Comparison of ENCODE assay signal across 15 cellular contexts in the genomic region with DNA sequence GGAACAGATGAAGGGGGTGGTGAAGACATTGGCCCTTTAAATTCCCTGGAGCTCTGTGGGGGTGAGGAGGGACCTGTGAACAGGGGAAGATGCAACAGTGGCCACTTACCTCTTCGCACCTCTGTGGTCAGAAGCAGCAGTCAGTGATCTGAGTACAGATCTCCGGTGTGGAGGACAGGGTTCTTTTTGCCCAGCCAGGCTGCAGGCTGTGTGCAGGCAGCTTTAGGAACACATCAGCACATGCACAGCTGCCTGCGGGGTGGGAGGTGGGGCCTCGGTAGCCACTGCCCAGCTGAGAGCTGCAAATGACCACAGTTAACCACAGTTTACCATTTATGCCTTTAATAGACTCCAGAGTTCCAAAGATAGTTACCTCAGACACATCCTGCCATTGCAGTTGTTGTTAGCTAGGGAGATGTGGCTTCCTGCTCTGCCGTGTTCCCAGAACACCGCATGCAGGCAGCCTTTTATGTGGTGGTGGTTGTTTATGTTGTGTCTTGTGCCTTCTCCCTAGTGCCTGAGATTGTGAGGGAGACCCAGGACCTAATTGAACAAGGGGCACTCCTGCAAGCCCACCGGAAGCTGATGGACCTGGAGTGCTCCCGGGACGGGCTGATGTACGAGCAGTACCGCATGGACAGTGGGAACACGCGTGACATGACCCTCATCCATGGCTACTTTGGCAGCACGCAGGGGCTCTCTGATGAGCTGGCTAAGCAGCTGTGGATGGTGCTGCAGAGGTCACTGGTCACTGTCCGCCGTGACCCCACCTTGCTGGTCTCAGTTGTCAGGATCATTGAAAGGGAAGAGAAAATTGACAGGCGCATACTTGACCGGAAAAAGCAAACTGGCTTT. TPM values are rescaled to one million over a fixed set of nuclear protein-coding genes. Genes with fewer than 3 reads are reported as not detected.
DNase-seq lines count a peak whose midpoint lies in the region; ATAC-seq and TF ChIP-seq lines count a peak whose summit lies in the region.
"Had no signal": no experiment of that assay in that cellular context is flagged by ENCODE, and none has a peak within 500 bp of the region (broad histone marks: within the 10 kb centered on the region; RNA-seq: fewer than 3 reads in every experiment).

No MANE protein-coding gene starts in this region.

- no peak overlapping the region for H3K4me3 ChIP-seq in aorta (ENCODE audit: low read length in 2 of 2)
- H3K4me3 ChIP-seq: SK-N-MC had no signal

- H3K27me3 Mint-ChIP-seq in stimulated activated naive CD8-positive, alpha-beta T cell treated with anti-CD3 and anti-CD28 coated beads, Interleukin-15, Interleukin-2, amounts not matched to agents 100 ng/mL and 50 ng/mL, for 24 hours = no peaks in the 10 kb centered on the region
- H3K27me3 Mint-ChIP-seq in activated CD8-positive, alpha-beta T cell treated with anti-CD3 and anti-CD28 coated beads, Interleukin-2, amount 10 ng/mL, durations not matched to agents 7 days and 5 days (ENCODE audit: low read depth) = no peaks in the 10 kb centered on the region

- peaks cover 19% of the 10 kb centered on the region for H3K9me3 Mint-ChIP-seq in stimulated activated naive CD8-positive, alpha-beta T cell treated with anti-CD3 and anti-CD28 coated beads, Interleukin-15, Interleukin-2, amounts not matched to agents 100 ng/mL and 50 ng/mL, for 24 hours
- H3K9me3 Mint-ChIP-seq in activated CD8-positive, alpha-beta T cell treated with anti-CD3 and anti-CD28 coated beads, Interleukin-2, amount 10 ng/mL, durations not matched to agents 7 days and 5 days (ENCODE audit: insufficient read depth) = peaks cover 21% of the 10 kb centered on the region

- peaks cover 79% of the 10 kb centered on the region for H3K36me3 Mint-ChIP-seq in stimulated activated naive CD8-positive, alpha-beta T cell treated with anti-CD3 and anti-CD28 coated beads, Interleukin-15, Interleukin-2, amounts not matched to agents 100 ng/mL and 50 ng/mL, for 24 hours (ENCODE audit: low read depth)
- peaks cover 87% of the 10 kb centered on the region for H3K36me3 Mint-ChIP-seq in activated CD8-positive, alpha-beta T cell treated with anti-CD3 and anti-CD28 coated beads, Interleukin-2, amount 10 ng/mL, durations not matched to agents 7 days and 5 days (ENCODE audit: low read depth)

- 96 to 97% methylated on average over 18 of the region's 18 CpGs for WGBS in aorta, 2 donors

- H3K27ac ChIP-seq in aorta (ENCODE audit: low read depth in 1 of 2, low read length in 2 of 2) = no peak overlapping the region
- H3K27ac ChIP-seq: C4-2B, SK-N-MC had no signal

- in situ Hi-C loops in GM13976 (cut with MboI; ENCODE audit: low sequenced_read_pairs, unreplicated experiment) = no loop called here

- H3K36me3 ChIP-seq in aorta (ENCODE audit: control insufficient read depth in 1 of 2, insufficient read depth in 2 of 2, low read length in 1 of 2) = peaks cover 0 to 12% of the 10 kb centered on the region in 2 donors

- POLR2A ChIA-PET in activated CD8-positive, alpha-beta T cell treated with anti-CD3 and anti-CD28 coated beads, Interleukin-2, amount 10 ng/mL, durations not matched to agents 7 days and 5 days (lab: Charles Lee) = interaction anchor here (1.8 kb wide), 1 partner anchor 13 kb away, joined by 4 read pairs; no protein-coding TSS in a partner anchor

- H3K4me1 Mint-ChIP-seq in stimulated activated naive CD8-positive, alpha-beta T cell treated with anti-CD3 and anti-CD28 coated beads, Interleukin-15, Interleukin-2, amounts not matched to agents 100 ng/mL and 50 ng/mL, for 24 hours (ENCODE audit: low read depth) = peaks cover 43% of the 10 kb centered on the region
- H3K4me1 Mint-ChIP-seq in activated CD8-positive, alpha-beta T cell treated with anti-CD3 and anti-CD28 coated beads, Interleukin-2, amount 10 ng/mL, durations not matched to agents 7 days and 5 days (ENCODE audit: low read depth) = peaks cover 32% of the 10 kb centered on the region

- H3K4me3 Mint-ChIP-seq in stimulated activated naive CD8-positive, alpha-beta T cell treated with anti-CD3 and anti-CD28 coated beads, Interleukin-15, Interleukin-2, amounts not matched to agents 100 ng/mL and 50 ng/mL, for 24 hours = no peak overlapping the region
- peak overlapping the region; percentile 35 for H3K4me3 Mint-ChIP-seq in activated CD8-positive, alpha-beta T cell treated with anti-CD3 and anti-CD28 coated beads, Interleukin-2, amount 10 ng/mL, durations not matched to agents 7 days and 5 days

- H3K9me3 ChIP-seq in aorta (ENCODE audit: control insufficient read depth, low read length) = no peaks in the 10 kb centered on the region

- H3K27ac Mint-ChIP-seq in stimulated activated naive CD8-positive, alpha-beta T cell treated with anti-CD3 and anti-CD28 coated beads, Interleukin-15, Interleukin-2, amounts not matched to agents 100 ng/mL and 50 ng/mL, for 24 hours = peak overlapping the region; percentile 53
- peak overlapping the region; percentile 75 for H3K27ac Mint-ChIP-seq in activated CD8-positive, alpha-beta T cell treated with anti-CD3 and anti-CD28 coated beads, Interleukin-2, amount 10 ng/mL, durations not matched to agents 7 days and 5 days

- intact Hi-C loops in aorta (cut with DNase I) = no loop called here

- H3K27me3 ChIP-seq in aorta (ENCODE audit: control insufficient read depth in 1 of 2, insufficient read depth in 2 of 2, low read length in 1 of 2) = no peaks in the 10 kb centered on the region

- ATAC-seq in stimulated activated naive CD8-positive, alpha-beta T cell treated with anti-CD3 and anti-CD28 coated beads, Interleukin-15, Interleukin-2, amounts not matched to agents 100 U/mL and 50 U/mL, for 24 hours = no peak
- peak; percentile 46 for ATAC-seq in activated CD8-positive, alpha-beta T cell treated with anti-CD3 and anti-CD28 coated beads, Interleukin-2, amount 10 ng/mL, durations not matched to agents 7 days and 5 days
- ATAC-seq in left lobe of liver (no peak), aorta (ENCODE audit: low FRiP score) (no peak), HG03175 (IDR thresholded peaks at IDR 0.05; ENCODE audit: unreplicated experiment) (no peak)

- H3K4me1 ChIP-seq in aorta (ENCODE audit: control insufficient read depth in 1 of 2, insufficient read depth in 2 of 2, low read length in 2 of 2) = no peaks in the 10 kb centered on the region

- CTCF ChIA-PET in activated CD8-positive, alpha-beta T cell treated with anti-CD3 and anti-CD28 coated beads, Interleukin-2, amount 10 ng/mL, durations not matched to agents 7 days and 5 days (lab: Charles Lee) = interaction anchor here (0.5 to 1.3 kb wide), 4 partner anchors 11 to 920 kb away, joined by 3 to 5 read pairs (median 4); no protein-coding TSS in a partner anchor

- TF ChIP-seq CTCF in GM13976 (IDR thresholded peaks at IDR 0.05; ENCODE audit: borderline replicate concordance, control extremely low read depth, extremely low read depth, insufficient read depth, missing control alignments) = no peak

- no peak for DNase-seq in stimulated activated naive CD8-positive, alpha-beta T cell treated with anti-CD3 and anti-CD28 coated beads, Interleukin-15, Interleukin-2, amounts not matched to agents 100 U/mL and 50 U/mL, for 24 hours
- no peak for DNase-seq in activated CD8-positive, alpha-beta T cell treated with anti-CD3 and anti-CD28 coated beads, Interleukin-2, amount 10 ng/mL, durations not matched to agents 7 days and 5 days
- peak; percentile 29 for DNase-seq in left lobe of liver (ENCODE audit: low spot score)
- DNase-seq in aorta = peak; percentile 18 to 59
- DNase-seq in A172 (ENCODE audit: low spot score) = no peak
- no peak for DNase-seq in GM13976 (ENCODE audit: low spot score)
- DNase-seq: activated gamma-delta T cell treated with Interleukin-2 at 50 U/mL for 16 hours; caudate nucleus; naive B cell; NCI-H2171; NK-92 treated with Interleukin-12 subunit alpha and Interleukin-12 subunit beta, amount 100 ng/mL, for 24 hours had no signal

RNA-seq across cellular contexts. Expression of a gene that starts 10.1 kb away (rescaled TPM):
- total RNA-seq in activated CD8-positive, alpha-beta T cell treated with anti-CD3 and anti-CD28 coated beads, Interleukin-2, amount 10 ng/mL, durations not matched to agents 7 days and 5 days = 10 to 100 TPM; 62.2 to 62.3 TPM
- 25.7 TPM for total RNA-seq in left lobe of liver
- 10 to 100 TPM; 54.6 to 65.2 TPM for total RNA-seq in aorta
- 10 to 100 TPM; 31.3 to 88.9 TPM for polyA plus RNA-seq in aorta
- 33.3 and 34.7 TPM in 2 replicates for total RNA-seq in A172 (2014; rRNA removed; shearing (Covaris generic))

Comparison
In these comparisons a context has a peak if more than half of its experiments do, and no peak if none do; other contexts are left out.
1. DNase-seq: peak in left lobe of liver (single experiment) and aorta (2 of 2); none in stimulated activated naive CD8-positive, alpha-beta T cell treated with anti-CD3 and anti-CD28 coated beads, Interleukin-15, Interleukin-2, amounts not matched to agents 100 U/mL and 50 U/mL, for 24 hours (single experiment), activated CD8-positive, alpha-beta T cell treated with anti-CD3 and anti-CD28 coated beads, Interleukin-2, amount 10 ng/mL, durations not matched to agents 7 days and 5 days (single experiment), A172 (single experiment) and GM13976 (single experiment).